Comparison of ENCODE assay signal across 1 cellular context in the genomic region with DNA sequence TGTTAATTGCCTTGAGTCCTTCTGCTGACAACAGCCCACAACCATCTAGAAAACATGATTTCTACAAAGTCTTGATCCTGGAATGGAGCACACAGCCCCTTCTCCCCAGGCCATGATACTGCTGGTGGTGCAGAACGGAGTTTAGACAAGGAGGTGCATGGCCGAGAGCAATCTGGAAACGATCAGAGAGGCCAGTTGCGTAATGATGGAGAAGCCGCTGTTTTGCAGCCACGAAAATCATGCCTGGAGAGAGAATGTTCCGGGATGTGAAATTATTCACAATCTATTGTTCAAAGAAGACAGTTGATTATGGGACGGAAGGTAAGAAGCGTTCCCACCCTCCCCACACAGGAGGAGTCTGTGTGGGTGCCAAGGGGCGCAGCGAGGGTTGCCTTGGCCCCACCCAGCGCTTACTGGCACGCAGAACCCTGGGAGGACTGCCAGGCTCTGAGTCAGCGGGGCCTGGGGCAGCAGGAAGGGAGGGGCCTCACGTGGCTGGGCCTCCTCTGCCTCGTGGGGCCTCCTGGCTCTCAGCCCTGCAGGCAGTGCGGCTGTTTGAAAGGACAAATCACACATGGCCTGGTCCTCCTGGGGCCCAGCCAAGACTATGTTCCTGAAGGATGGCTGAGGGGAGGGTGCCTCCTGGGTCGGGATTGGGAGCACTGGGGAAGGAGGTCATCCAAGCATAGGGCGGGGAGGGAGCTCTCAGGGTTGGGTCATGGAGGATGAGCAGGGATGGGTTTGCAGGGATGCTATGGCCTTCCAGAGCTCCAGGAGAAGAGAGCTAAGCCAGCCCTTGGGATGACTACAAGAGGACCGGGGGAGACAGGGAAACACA.
TF ChIP-seq lines count a peak whose summit lies in the region.

No MANE protein-coding gene starts in this region.

TF ChIP-seq in HEK293, 187 proteins besides CTCF, POLR2A, EP300 and RAD21 (continued from another document and continues in another):
- TF ChIP-seq, protein P1, sequence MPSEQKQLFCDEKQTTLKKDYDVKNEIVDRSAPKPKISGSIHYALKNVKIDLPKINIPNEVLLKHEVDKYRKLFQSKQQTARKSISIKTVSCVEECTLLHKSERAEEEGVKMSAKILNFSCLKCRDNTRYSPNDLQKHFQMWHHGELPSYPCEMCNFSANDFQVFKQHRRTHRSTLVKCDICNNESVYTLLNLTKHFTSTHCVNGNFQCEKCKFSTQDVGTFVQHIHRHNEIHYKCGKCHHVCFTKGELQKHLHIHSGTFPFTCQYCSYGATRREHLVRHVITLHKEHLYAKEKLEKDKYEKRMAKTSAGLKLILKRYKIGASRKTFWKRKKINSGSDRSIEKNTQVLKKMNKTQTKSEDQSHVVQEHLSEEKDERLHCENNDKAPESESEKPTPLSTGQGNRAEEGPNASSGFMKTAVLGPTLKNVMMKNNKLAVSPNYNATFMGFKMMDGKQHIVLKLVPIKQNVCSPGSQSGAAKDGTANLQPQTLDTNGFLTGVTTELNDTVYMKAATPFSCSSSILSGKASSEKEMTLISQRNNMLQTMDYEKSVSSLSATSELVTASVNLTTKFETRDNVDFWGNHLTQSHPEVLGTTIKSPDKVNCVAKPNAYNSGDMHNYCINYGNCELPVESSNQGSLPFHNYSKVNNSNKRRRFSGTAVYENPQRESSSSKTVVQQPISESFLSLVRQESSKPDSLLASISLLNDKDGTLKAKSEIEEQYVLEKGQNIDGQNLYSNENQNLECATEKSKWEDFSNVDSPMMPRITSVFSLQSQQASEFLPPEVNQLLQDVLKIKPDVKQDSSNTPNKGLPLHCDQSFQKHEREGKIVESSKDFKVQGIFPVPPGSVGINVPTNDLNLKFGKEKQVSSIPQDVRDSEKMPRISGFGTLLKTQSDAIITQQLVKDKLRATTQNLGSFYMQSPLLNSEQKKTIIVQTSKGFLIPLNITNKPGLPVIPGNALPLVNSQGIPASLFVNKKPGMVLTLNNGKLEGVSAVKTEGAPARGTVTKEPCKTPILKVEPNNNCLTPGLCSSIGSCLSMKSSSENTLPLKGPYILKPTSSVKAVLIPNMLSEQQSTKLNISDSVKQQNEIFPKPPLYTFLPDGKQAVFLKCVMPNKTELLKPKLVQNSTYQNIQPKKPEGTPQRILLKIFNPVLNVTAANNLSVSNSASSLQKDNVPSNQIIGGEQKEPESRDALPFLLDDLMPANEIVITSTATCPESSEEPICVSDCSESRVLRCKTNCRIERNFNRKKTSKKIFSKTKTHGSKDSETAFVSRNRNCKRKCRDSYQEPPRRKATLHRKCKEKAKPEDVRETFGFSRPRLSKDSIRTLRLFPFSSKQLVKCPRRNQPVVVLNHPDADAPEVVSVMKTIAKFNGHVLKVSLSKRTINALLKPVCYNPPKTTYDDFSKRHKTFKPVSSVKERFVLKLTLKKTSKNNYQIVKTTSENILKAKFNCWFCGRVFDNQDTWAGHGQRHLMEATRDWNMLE (tag by site-specific recombination; conservative IDR thresholded peaks at IDR 0.05; ENCODE audit: low read depth) = peak; percentile 34; the same call in 1 of the 2 replicates
- TF ChIP-seq ZNF558 (tag by site-specific recombination; IDR thresholded peaks at IDR 0.05) = 0 out of 2 replicates have a peak, but pooled peaks have one; percentile 48
- peak; percentile 94; the same call in 1 of the 2 replicates for TF ChIP-seq ZNF561 (tag by site-specific recombination; IDR thresholded peaks at IDR 0.05; ENCODE audit: borderline replicate concordance)
- TF ChIP-seq ZNF548 (tag by site-specific recombination; IDR thresholded peaks at IDR 0.05) = no peak
- TF ChIP-seq ZNF530 (tag by site-specific recombination; IDR thresholded peaks at IDR 0.05; ENCODE audit: low read depth) = no peak
- TF ChIP-seq ZNF335 (tag by site-specific recombination; conservative IDR thresholded peaks at IDR 0.05) = peak; percentile 92
- peak; percentile 99 for TF ChIP-seq ZBTB48 (tag by site-specific recombination; IDR thresholded peaks at IDR 0.05)
- TF ChIP-seq, protein P2, sequence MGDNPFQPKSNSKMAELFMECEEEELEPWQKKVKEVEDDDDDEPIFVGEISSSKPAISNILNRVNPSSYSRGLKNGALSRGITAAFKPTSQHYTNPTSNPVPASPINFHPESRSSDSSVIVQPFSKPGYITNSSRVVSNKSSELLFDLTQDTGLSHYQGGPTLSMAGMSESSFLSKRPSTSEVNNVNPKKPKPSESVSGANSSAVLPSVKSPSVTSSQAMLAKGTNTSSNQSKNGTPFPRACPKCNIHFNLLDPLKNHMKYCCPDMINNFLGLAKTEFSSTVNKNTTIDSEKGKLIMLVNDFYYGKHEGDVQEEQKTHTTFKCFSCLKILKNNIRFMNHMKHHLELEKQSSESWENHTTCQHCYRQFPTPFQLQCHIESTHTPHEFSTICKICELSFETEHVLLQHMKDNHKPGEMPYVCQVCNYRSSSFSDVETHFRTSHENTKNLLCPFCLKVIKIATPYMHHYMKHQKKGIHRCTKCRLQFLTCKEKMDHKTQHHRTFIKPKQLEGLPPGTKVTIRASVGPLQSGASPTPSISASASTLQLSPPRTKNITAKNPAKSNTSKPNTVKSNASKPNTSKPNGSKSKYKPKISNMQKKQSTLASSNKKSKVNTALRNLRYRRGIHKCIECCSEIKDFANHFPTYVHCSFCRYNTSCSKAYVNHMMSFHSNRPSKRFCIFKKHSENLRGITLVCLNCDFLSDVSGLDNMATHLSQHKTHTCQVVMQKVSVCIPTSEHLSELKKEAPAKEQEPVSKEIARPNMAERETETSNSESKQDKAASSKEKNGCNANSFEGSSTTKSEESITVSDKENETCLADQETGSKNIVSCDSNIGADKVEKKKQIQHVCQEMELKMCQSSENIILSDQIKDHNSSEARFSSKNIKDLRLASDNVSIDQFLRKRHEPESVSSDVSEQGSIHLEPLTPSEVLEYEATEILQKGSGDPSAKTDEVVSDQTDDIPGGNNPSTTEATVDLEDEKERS (tag by site-specific recombination; IDR thresholded peaks at IDR 0.05) = no peak
- peak; percentile 100 for TF ChIP-seq GLIS2 (tag by site-specific recombination; IDR thresholded peaks at IDR 0.05)
- TF ChIP-seq ZNF174 (tag by site-specific recombination; IDR thresholded peaks at IDR 0.05) = no peak
- no peak for TF ChIP-seq ZNF211 (tag by site-specific recombination; IDR thresholded peaks at IDR 0.05; ENCODE audit: low read depth)
- no peak for TF ChIP-seq REPIN1 (tag by site-specific recombination; IDR thresholded peaks at IDR 0.05; ENCODE audit: low read depth)
- TF ChIP-seq GLI4 (tag by site-specific recombination; IDR thresholded peaks at IDR 0.05) = no peak
- no peak for TF ChIP-seq ZNF792 (tag by site-specific recombination; IDR thresholded peaks at IDR 0.05)
- TF ChIP-seq ZNF777 (tag by site-specific recombination; IDR thresholded peaks at IDR 0.05; ENCODE audit: borderline replicate concordance) = no peak
- TF ChIP-seq ZNF555 (tag by site-specific recombination; conservative IDR thresholded peaks at IDR 0.05) = no peak
- TF ChIP-seq ZNF114 (tag by site-specific recombination; IDR thresholded peaks at IDR 0.05) = no peak
- TF ChIP-seq ZNF701 (tag by site-specific recombination; IDR thresholded peaks at IDR 0.05) = no peak
- peak; percentile 94; the same call in 1 of the 2 replicates for TF ChIP-seq ZNF391 (tag by site-specific recombination; IDR thresholded peaks at IDR 0.05; ENCODE audit: borderline replicate concordance, low read depth)
- TF ChIP-seq MEIS1 (CRISPR knock-in tag; IDR thresholded peaks at IDR 0.05; ENCODE audit: borderline replicate concordance) = no peak
- TF ChIP-seq SP3 (tag by site-specific recombination; IDR thresholded peaks at IDR 0.05) = peak; percentile 86
- TF ChIP-seq ZFP37 (tag by site-specific recombination; IDR thresholded peaks at IDR 0.05) = peak; percentile 85; the same call in 1 of the 2 replicates
- peak; percentile 77; the same call in 1 of the 2 replicates for TF ChIP-seq ZBTB7A (tag by site-specific recombination; IDR thresholded peaks at IDR 0.05; ENCODE audit: low read depth)
- TF ChIP-seq, protein P3, sequence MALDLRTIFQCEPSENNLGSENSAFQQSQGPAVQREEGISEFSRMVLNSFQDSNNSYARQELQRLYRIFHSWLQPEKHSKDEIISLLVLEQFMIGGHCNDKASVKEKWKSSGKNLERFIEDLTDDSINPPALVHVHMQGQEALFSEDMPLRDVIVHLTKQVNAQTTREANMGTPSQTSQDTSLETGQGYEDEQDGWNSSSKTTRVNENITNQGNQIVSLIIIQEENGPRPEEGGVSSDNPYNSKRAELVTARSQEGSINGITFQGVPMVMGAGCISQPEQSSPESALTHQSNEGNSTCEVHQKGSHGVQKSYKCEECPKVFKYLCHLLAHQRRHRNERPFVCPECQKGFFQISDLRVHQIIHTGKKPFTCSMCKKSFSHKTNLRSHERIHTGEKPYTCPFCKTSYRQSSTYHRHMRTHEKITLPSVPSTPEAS (tag by site-specific recombination; IDR thresholded peaks at IDR 0.05) = no peak
- TF ChIP-seq ZNF549 (tag by site-specific recombination; IDR thresholded peaks at IDR 0.05) = no peak
- TF ChIP-seq ZNF146 (tag by site-specific recombination; IDR thresholded peaks at IDR 0.05) = no peak
- no peak for TF ChIP-seq SCRT1 (tag by site-specific recombination; IDR thresholded peaks at IDR 0.05; ENCODE audit: borderline replicate concordance)
- TF ChIP-seq ZNF48 (tag by site-specific recombination; IDR thresholded peaks at IDR 0.05) = no peak
- no peak for TF ChIP-seq SALL2 (tag by site-specific recombination; IDR thresholded peaks at IDR 0.05; ENCODE audit: borderline replicate concordance)
- peak; percentile 97 for TF ChIP-seq WT1 (tag by site-specific recombination; IDR thresholded peaks at IDR 0.05)
- TF ChIP-seq, protein P4, sequence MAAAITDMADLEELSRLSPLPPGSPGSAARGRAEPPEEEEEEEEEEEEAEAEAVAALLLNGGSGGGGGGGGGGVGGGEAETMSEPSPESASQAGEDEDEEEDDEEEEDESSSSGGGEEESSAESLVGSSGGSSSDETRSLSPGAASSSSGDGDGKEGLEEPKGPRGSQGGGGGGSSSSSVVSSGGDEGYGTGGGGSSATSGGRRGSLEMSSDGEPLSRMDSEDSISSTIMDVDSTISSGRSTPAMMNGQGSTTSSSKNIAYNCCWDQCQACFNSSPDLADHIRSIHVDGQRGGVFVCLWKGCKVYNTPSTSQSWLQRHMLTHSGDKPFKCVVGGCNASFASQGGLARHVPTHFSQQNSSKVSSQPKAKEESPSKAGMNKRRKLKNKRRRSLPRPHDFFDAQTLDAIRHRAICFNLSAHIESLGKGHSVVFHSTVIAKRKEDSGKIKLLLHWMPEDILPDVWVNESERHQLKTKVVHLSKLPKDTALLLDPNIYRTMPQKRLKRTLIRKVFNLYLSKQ (tag by site-specific recombination; IDR thresholded peaks at IDR 0.05; ENCODE audit: borderline replicate concordance) = no peak
- TF ChIP-seq, protein P5, sequence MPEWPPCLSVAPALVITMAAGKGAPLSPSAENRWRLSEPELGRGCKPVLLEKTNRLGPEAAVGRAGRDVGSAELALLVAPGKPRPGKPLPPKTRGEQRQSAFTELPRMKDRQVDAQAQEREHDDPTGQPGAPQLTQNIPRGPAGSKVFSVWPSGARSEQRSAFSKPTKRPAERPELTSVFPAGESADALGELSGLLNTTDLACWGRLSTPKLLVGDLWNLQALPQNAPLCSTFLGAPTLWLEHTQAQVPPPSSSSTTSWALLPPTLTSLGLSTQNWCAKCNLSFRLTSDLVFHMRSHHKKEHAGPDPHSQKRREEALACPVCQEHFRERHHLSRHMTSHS (tag by site-specific recombination; IDR thresholded peaks at IDR 0.05) = no peak
- TF ChIP-seq, protein P6, sequence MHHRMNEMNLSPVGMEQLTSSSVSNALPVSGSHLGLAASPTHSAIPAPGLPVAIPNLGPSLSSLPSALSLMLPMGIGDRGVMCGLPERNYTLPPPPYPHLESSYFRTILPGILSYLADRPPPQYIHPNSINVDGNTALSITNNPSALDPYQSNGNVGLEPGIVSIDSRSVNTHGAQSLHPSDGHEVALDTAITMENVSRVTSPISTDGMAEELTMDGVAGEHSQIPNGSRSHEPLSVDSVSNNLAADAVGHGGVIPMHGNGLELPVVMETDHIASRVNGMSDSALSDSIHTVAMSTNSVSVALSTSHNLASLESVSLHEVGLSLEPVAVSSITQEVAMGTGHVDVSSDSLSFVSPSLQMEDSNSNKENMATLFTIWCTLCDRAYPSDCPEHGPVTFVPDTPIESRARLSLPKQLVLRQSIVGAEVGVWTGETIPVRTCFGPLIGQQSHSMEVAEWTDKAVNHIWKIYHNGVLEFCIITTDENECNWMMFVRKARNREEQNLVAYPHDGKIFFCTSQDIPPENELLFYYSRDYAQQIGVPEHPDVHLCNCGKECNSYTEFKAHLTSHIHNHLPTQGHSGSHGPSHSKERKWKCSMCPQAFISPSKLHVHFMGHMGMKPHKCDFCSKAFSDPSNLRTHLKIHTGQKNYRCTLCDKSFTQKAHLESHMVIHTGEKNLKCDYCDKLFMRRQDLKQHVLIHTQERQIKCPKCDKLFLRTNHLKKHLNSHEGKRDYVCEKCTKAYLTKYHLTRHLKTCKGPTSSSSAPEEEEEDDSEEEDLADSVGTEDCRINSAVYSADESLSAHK (tag by site-specific recombination; IDR thresholded peaks at IDR 0.05) = peak; percentile 86
- TF ChIP-seq, protein P7, sequence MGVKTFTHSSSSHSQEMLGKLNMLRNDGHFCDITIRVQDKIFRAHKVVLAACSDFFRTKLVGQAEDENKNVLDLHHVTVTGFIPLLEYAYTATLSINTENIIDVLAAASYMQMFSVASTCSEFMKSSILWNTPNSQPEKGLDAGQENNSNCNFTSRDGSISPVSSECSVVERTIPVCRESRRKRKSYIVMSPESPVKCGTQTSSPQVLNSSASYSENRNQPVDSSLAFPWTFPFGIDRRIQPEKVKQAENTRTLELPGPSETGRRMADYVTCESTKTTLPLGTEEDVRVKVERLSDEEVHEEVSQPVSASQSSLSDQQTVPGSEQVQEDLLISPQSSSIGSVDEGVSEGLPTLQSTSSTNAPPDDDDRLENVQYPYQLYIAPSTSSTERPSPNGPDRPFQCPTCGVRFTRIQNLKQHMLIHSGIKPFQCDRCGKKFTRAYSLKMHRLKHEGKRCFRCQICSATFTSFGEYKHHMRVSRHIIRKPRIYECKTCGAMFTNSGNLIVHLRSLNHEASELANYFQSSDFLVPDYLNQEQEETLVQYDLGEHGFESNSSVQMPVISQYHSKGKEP (tag by site-specific recombination; IDR thresholded peaks at IDR 0.05) = peak; percentile 85
- TF ChIP-seq ZNF529 (tag by site-specific recombination; IDR thresholded peaks at IDR 0.05; ENCODE audit: insufficient replicate concordance) = peak; percentile 20
- TF ChIP-seq TRIM28 (IDR thresholded peaks at IDR 0.05; ENCODE audit: borderline replicate concordance, low read length) = 0 out of 2 replicates have a peak, but pooled peaks have one; percentile 13
- TF ChIP-seq ZNF571 (tag by site-specific recombination; IDR thresholded peaks at IDR 0.05) = no peak
- TF ChIP-seq ZNF121 (tag by site-specific recombination; IDR thresholded peaks at IDR 0.05) = no peak
- no peak for TF ChIP-seq ZNF10 (tag by site-specific recombination; IDR thresholded peaks at IDR 0.05)
- TF ChIP-seq ZNF239 (tag by site-specific recombination; IDR thresholded peaks at IDR 0.05) = no peak
- TF ChIP-seq ZNF157 (tag by site-specific recombination; IDR thresholded peaks at IDR 0.05) = no peak
- no peak for TF ChIP-seq ZNF19 (tag by site-specific recombination; IDR thresholded peaks at IDR 0.05; ENCODE audit: low read depth)
- no peak for TF ChIP-seq ZNF202 (tag by site-specific recombination; IDR thresholded peaks at IDR 0.05; ENCODE audit: borderline replicate concordance)
- TF ChIP-seq ZNF404 (tag by site-specific recombination; IDR thresholded peaks at IDR 0.05) = no peak
- TF ChIP-seq HOXD13 (CRISPR knock-in tag; IDR thresholded peaks at IDR 0.05; ENCODE audit: borderline replicate concordance) = no peak
